Comparison of ENCODE assay signal across 8 cellular contexts in the genomic region with DNA sequence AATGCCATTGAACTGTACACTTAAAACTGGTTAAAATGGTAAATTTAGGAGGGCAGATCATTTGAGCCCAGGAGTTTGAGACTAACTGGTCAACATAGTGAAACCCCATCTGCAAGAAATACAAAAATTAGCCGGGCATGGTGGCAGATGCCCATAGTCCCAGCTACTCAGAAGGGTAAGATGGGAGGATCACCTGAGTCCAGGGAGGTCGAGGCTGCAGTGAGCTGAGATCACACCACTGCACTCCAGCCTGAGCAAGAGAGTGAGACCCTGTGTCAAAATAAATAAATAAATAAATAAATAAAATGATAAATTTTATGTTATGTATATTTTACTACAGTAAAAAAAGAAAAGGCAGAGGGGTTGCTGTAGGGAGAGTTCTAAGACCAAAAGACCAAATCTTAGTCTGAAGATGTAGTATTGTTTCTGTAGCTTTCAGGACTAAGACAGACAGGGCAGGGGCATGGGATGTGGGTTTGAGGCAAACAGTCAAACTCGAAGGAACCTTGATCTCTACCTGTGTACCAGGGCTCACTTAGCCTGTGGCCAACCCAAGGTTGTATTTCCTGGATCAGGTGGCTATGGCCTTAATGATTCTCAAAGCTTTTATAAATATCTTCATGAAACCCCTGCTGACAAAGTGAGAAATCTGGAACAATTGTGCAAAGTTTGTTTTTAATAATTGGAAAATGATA.
"Had no signal": no experiment of that assay in that cellular context is flagged by ENCODE, and none has a peak within 500 bp of the region (broad histone marks: within the 10 kb centered on the region; RNA-seq: fewer than 3 reads in every experiment).

No MANE protein-coding gene starts in this region.

- H3K27ac ChIP-seq: GM23248 had no signal

- H3K36me3 ChIP-seq: HAP-1 had no signal

- ATAC-seq: HCT116 had no signal

- H3K27ac Mint-ChIP-seq: HFFc6 had no signal

- DNase-seq: GM23248, GOT3, H7, H9, HCEC 1CT, HFFc6 had no signal

- H3K9me3 ChIP-seq: HAP-1 had no signal

- H3K4me1 ChIP-seq: HAP-1 had no signal

- H2AFZ ChIP-seq: GM23248 had no signal

- H3K4me3 Mint-ChIP-seq: H9, HFFc6 had no signal

- H3K4me3 ChIP-seq: GM23248, HAP-1 had no signal
